ENCODE assay signal across 8 cellular contexts in genomic region chr14:61456720-61457119, GRCh38.
DNase-seq lines count a peak whose midpoint lies in the region; FAIRE-seq and TF ChIP-seq lines count a peak whose summit lies in the region.

No MANE protein-coding gene starts in this region.

- H3K9me3 ChIP-seq in adipocyte (ENCODE audit: control insufficient read depth, low read length) (no peaks in the 10 kb centered on the region), left ventricle myocardium inferior (replicated peaks) (no peaks in the 10 kb centered on the region), small intestine (ENCODE audit: control insufficient read depth, low read depth) (no peaks in the 10 kb centered on the region)

- H3K27ac ChIP-seq in left ventricle myocardium inferior (replicated peaks) (no peak overlapping the region), small intestine (ENCODE audit: low read depth in 1 of 2, low read length in 1 of 2) (no peak overlapping the region)

- H3K36me3 Mint-ChIP-seq in T-helper 1 cell treated with Interleukin-12 subunit alpha and Interleukin-12 subunit beta and Interleukin-4 antibody, amounts not matched to agents 30 μg/mL and 1 μg/mL, for 36 hours (ENCODE audit: low read depth): peaks cover 71% of the 10 kb centered on the region

- H3K27me3 Mint-ChIP-seq in T-helper 1 cell treated with Interleukin-12 subunit alpha and Interleukin-12 subunit beta and Interleukin-4 antibody, amounts not matched to agents 30 μg/mL and 1 μg/mL, for 36 hours (ENCODE audit: low read depth): no peaks in the 10 kb centered on the region

- H3K4me3 ChIP-seq in adipocyte (ENCODE audit: low read length) (no peak overlapping the region), left ventricle myocardium inferior (no peak overlapping the region), small intestine (ENCODE audit: low read depth in 1 of 2, low read length in 2 of 2) (no peak overlapping the region)

- H3K9ac ChIP-seq in adipocyte (ENCODE audit: low read length): no peak overlapping the region

- POLR2A ChIA-PET in HEK293T (lab: Yijun Ruan, JAX): no interaction called here

- peak overlapping the region; percentile 66 for H3K27ac Mint-ChIP-seq in T-helper 1 cell treated with Interleukin-12 subunit alpha and Interleukin-12 subunit beta and Interleukin-4 antibody, amounts not matched to agents 30 μg/mL and 1 μg/mL, for 36 hours

- CTCF ChIA-PET in HEK293T (lab: Yijun Ruan, JAX): no interaction called here

- H3K27me3 ChIP-seq in adipocyte (replicated peaks; ENCODE audit: control insufficient read depth, insufficient read depth, low read length) (no peaks in the 10 kb centered on the region), left ventricle myocardium inferior (ENCODE audit: low read depth) (no peaks in the 10 kb centered on the region), small intestine (ENCODE audit: control insufficient read depth in 2 of 2, insufficient read depth in 2 of 2, low read length in 2 of 2) (no peaks in the 10 kb centered on the region)

- no peak overlapping the region for H3K4me3 Mint-ChIP-seq in T-helper 1 cell treated with Interleukin-12 subunit alpha and Interleukin-12 subunit beta and Interleukin-4 antibody, amounts not matched to agents 30 μg/mL and 1 μg/mL, for 36 hours

- intact Hi-C loops in left ventricle myocardium inferior (cut with micrococcal nuclease): loop anchor here (10.0 kb wide), 1 partner anchor 152 kb away; no protein-coding TSS in a partner anchor

- DNase-seq in GM04504 (ENCODE audit: low read depth): peak; percentile 53
- peak; percentile 79 for DNase-seq in HEK293T (ENCODE audit: extremely low spot score)
- DNase-seq in NCI-H128 (lab: John Stamatoyannopoulos, UW; ENCODE audit: unreplicated experiment): peak; percentile 77
- peak; percentile 95 for DNase-seq in adipocyte (ENCODE audit: low read depth)
- DNase-seq in left ventricle myocardium inferior: peak; percentile 74
- DNase-seq in small intestine: peak; percentile 78
- no peak for DNase-seq in mesenteric fat pad (ENCODE audit: low spot score)

- no peak for FAIRE-seq in small intestine (lab: Jason Lieb, UNC)

- peaks cover 4% of the 10 kb centered on the region for H3K9me3 Mint-ChIP-seq in T-helper 1 cell treated with Interleukin-12 subunit alpha and Interleukin-12 subunit beta and Interleukin-4 antibody, amounts not matched to agents 30 μg/mL and 1 μg/mL, for 36 hours

- TF ChIP-seq CTCF in left ventricle myocardium inferior (IDR thresholded peaks at IDR 0.05; ENCODE audit: borderline replicate concordance): peak; percentile 91

- H3K36me3 ChIP-seq in adipocyte (ENCODE audit: control insufficient read depth, insufficient read depth, low read length, severe bottlenecking) (no peaks in the 10 kb centered on the region), left ventricle myocardium inferior (peaks cover 26% of the 10 kb centered on the region), small intestine (ENCODE audit: control insufficient read depth in 2 of 2, insufficient read depth in 2 of 2, low read length in 2 of 2) (peaks cover 0 to 5% of the 10 kb centered on the region in 2 donors)

- H3K4me1 ChIP-seq in adipocyte (ENCODE audit: control insufficient read depth, insufficient read depth, low read length) (peaks cover 3% of the 10 kb centered on the region), left ventricle myocardium inferior (peaks cover 42% of the 10 kb centered on the region), small intestine (ENCODE audit: control insufficient read depth in 2 of 2, insufficient read depth in 1 of 2, low read depth in 1 of 2, low read length in 1 of 2) (no peaks in the 10 kb centered on the region)

- H3K4me1 Mint-ChIP-seq in T-helper 1 cell treated with Interleukin-12 subunit alpha and Interleukin-12 subunit beta and Interleukin-4 antibody, amounts not matched to agents 30 μg/mL and 1 μg/mL, for 36 hours (ENCODE audit: low read depth): peaks cover 80% of the 10 kb centered on the region

- WGBS in small intestine, 3 donors: 33 to 38% (median 35%) methylated on average over 12 of the region's 12 CpGs

TF ChIP-seq in HEK293T, 16 proteins besides CTCF, POLR2A, EP300 and RAD21:
- no peak for TF ChIP-seq FOXA1 (IDR thresholded peaks at IDR 0.05)
- TF ChIP-seq TARDBP (IDR thresholded peaks at IDR 0.05): no peak
